ENCODE assay signal across 8 cellular contexts in the genomic region with DNA sequence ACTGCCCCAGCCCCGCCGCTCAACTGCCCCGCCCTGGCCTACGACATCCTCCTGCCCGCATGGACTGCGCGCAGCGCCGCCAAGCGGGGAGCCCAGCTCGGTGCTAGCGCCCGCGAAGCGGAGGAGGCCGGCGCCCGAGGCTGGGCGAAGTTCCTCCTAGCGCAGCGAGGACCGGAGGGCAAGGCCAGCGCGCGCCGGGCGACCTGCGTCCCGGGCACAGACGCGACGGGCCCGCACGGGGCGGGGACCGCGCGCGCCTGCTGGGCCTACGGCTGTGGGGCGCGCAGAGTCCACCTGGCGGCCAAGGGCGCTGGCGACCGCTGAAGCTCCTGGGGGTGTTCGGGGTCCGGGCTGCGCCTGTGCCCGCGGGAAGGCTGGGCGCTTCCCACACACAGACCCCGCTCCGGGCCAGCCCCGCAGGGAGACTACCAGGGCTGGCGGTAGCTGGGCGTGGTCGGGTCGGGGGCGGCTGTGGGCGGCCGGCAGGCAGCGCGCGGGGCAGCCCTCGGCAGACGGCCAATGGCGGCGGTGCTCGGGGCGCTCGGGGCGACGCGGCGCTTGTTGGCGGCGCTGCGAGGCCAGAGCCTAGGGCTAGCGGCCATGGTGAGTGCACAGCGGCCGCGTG. TPM values are rescaled to one million over a fixed set of nuclear protein-coding genes. Genes with fewer than 3 reads are reported as not detected.
A peak's percentile ranks its signal among the peaks of the same experiment; 100 is the strongest.
DNase-seq lines count a peak whose midpoint lies in the region; ATAC-seq and TF ChIP-seq lines count a peak whose summit lies in the region.

A gene (plus strand): TSS at position 511 of the 625 bp plus-strand sequence. CDS start 9 bp downstream, at position 520.

- H3K27me3 ChIP-seq in HL-60 (ENCODE audit: insufficient read depth, poor library complexity, severe bottlenecking), result no peaks in the 10 kb centered on the region
- no peaks in the 10 kb centered on the region for H3K27me3 ChIP-seq in duodenal mucosa (ENCODE audit: control insufficient read depth in 1 of 2, insufficient read depth in 2 of 2, low read length in 2 of 2)
- no peaks in the 10 kb centered on the region for H3K27me3 ChIP-seq in lower lobe of right lung (ENCODE audit: low read depth)

- DNase-seq in CMK (ENCODE audit: low read depth) (peak; percentile 72), HL-60 (ENCODE audit: low read depth in 1 of 2, low spot score in 1 of 2) (peak; percentile 64 to 84), NCI-H82 treated with DMSO at 0.1 percent for 48 hours (lab: John Stamatoyannopoulos, UW; ENCODE audit: unreplicated experiment) (peak; percentile 62), lower lobe of right lung (peak; percentile 96)
- peak; percentile 96 for DNase-seq in activated CD4-positive, alpha-beta memory T cell treated with anti-CD3 and anti-CD28 coated beads for 36 hours
- peak; percentile 70 to 85 (median 81) for DNase-seq in stimulated activated CD4-positive, alpha-beta T cell treated with anti-CD3 and anti-CD28 coated beads, TNF-alpha, amount 100 ng/mL, for 1 hour (ENCODE audit: low read depth in 3 of 3, low spot score in 1 of 3)

- H3K27ac Mint-ChIP-seq in activated CD4-positive, alpha-beta memory T cell treated with anti-CD3 and anti-CD28 coated beads for 36 hours, result peak within 1 kb of the TSS; percentile 99

- H3K27ac ChIP-seq in HL-60 (replicated peaks) (peak within 1 kb of the TSS; percentile 97), duodenal mucosa (ENCODE audit: low read depth, low read length) (peak within 1 kb of the TSS; percentile 98), lower lobe of right lung (peak within 1 kb of the TSS; percentile 97)

- TF ChIP-seq CTCF in HL-60 (IDR thresholded peaks at IDR 0.05; ENCODE audit: insufficient read depth, low read length) (peak; percentile 47), lower lobe of right lung (IDR thresholded peaks at IDR 0.05) (peak; percentile 90)

- H3K27me3 Mint-ChIP-seq in activated CD4-positive, alpha-beta memory T cell treated with anti-CD3 and anti-CD28 coated beads for 36 hours, result no peaks in the 10 kb centered on the region

- intact Hi-C loops in activated CD4-positive, alpha-beta memory T cell treated with anti-CD3 and anti-CD28 coated beads for 36 hours (cut with micrococcal nuclease), result loop anchor here (1.0 to 10.0 kb wide), 8 partner anchors 16 to 680 kb away; a partner anchor contains a TSS
- intact Hi-C loops in lower lobe of right lung (cut with DNase I), result no loop called here

- peak; percentile 80 for ATAC-seq in GM19455 (IDR thresholded peaks at IDR 0.05; ENCODE audit: unreplicated experiment)
- ATAC-seq in lower lobe of right lung, result peak; percentile 96 to 98

- peaks cover 0 to 11% of the 10 kb centered on the region in 2 donors for H3K36me3 ChIP-seq in duodenal mucosa (ENCODE audit: control insufficient read depth in 1 of 2, insufficient read depth in 2 of 2, low read length in 2 of 2)
- H3K36me3 ChIP-seq in lower lobe of right lung, result peaks cover 8% of the 10 kb centered on the region

- CTCF ChIA-PET in activated CD4-positive, alpha-beta memory T cell treated with anti-CD3 and anti-CD28 coated beads for 36 hours (lab: Charles Lee), result interaction anchor here (0.6 to 3.1 kb wide), 32 partner anchors 8 to 381 kb away, joined by 3 to 25 read pairs (median 4); a partner anchor contains a TSS

- H3K4me3 Mint-ChIP-seq in activated CD4-positive, alpha-beta memory T cell treated with anti-CD3 and anti-CD28 coated beads for 36 hours, result peak within 1 kb of the TSS; percentile 95

- POLR2A ChIA-PET in activated CD4-positive, alpha-beta memory T cell treated with anti-CD3 and anti-CD28 coated beads for 36 hours (lab: Charles Lee), result interaction anchor here (0.6 to 3.3 kb wide), 16 partner anchors 9 to 256 kb away, joined by 3 to 34 read pairs (median 4); a partner anchor contains a TSS

- H3K4me3 ChIP-seq in HL-60 (replicated peaks; ENCODE audit: insufficient read depth, low read length) (peak within 1 kb of the TSS; percentile 49), duodenal mucosa (ENCODE audit: low read depth in 1 of 2, low read length in 2 of 2) (peak within 1 kb of the TSS; percentile 89), lower lobe of right lung (peak within 1 kb of the TSS; percentile 69)

- H3K4me1 Mint-ChIP-seq in activated CD4-positive, alpha-beta memory T cell treated with anti-CD3 and anti-CD28 coated beads for 36 hours (ENCODE audit: low read depth), result peaks cover 17% of the 10 kb centered on the region

- H3K9me3 ChIP-seq in duodenal mucosa (ENCODE audit: control insufficient read depth in 1 of 2, low read length in 2 of 2) (no peaks in the 10 kb centered on the region), lower lobe of right lung (no peaks in the 10 kb centered on the region)

- no peaks in the 10 kb centered on the region for H3K9me3 Mint-ChIP-seq in activated CD4-positive, alpha-beta memory T cell treated with anti-CD3 and anti-CD28 coated beads for 36 hours

- H3K4me1 ChIP-seq in duodenal mucosa (ENCODE audit: control insufficient read depth in 1 of 2, insufficient read depth in 2 of 2, low read length in 2 of 2) (peaks cover 5 to 8% of the 10 kb centered on the region in 2 donors), lower lobe of right lung (no peaks in the 10 kb centered on the region)

- H3K9ac ChIP-seq in duodenal mucosa (ENCODE audit: low read depth in 1 of 2, low read length in 2 of 2), result peak within 1 kb of the TSS; percentile 72 to 76

- H3K36me3 Mint-ChIP-seq in activated CD4-positive, alpha-beta memory T cell treated with anti-CD3 and anti-CD28 coated beads for 36 hours, result peaks cover 7% of the 10 kb centered on the region

RNA-seq across cellular contexts. Expression of the gene that starts here (rescaled TPM):
- total RNA-seq in activated CD4-positive, alpha-beta memory T cell treated with anti-CD3 and anti-CD28 coated beads for 36 hours, result 10 to 100 TPM in 1 of 2 experiments, 1 to 10 TPM in 1; 9.8 to 13.2 TPM
- total RNA-seq in lower lobe of right lung, result 13.1 TPM

Comparison
In these comparisons a context has a peak if more than half of its experiments do, and no peak if none do; other contexts are left out.
1. Peak in every context shown above with its lines: DNase-seq, ATAC-seq, H3K4me3 ChIP-seq and H3K27ac ChIP-seq.